ENCODE assay signal across 19 cellular contexts in genomic region chr11:105399505-105399904, GRCh38.
"Had no signal": no experiment of that assay in that cellular context is flagged by ENCODE, and none has a peak within 500 bp of the region (broad histone marks: within the 10 kb centered on the region; RNA-seq: fewer than 3 reads in every experiment).

No MANE protein-coding gene starts in this region.

- H3K27me3 Mint-ChIP-seq: activated CD4-positive, alpha-beta T cell treated with anti-CD3 and anti-CD28 coated beads, Interleukin-2, amount 10 ng/mL, durations not matched to agents 7 days and 5 days; brain; stimulated activated memory B cell treated with anti-CD40 and anti-IgM and Interleukin-4, amounts not matched to agents 10 μg/mL and 1 μg/mL and 100 μg/mL, for 72 hours had no signal

- H3K27ac ChIP-seq: coronary artery, pancreas, testis, upper lobe of left lung had no signal

- H3K27ac Mint-ChIP-seq: activated CD4-positive, alpha-beta T cell treated with anti-CD3 and anti-CD28 coated beads, Interleukin-2, amount 10 ng/mL, durations not matched to agents 7 days and 5 days; activated CD8-positive, alpha-beta T cell treated with anti-CD3 and anti-CD28 coated beads, Interleukin-2, amount 10 ng/mL, durations not matched to agents 7 days and 5 days; activated naive CD4-positive, alpha-beta T cell treated with anti-CD3 and anti-CD28 coated beads for 36 hours; natural killer cell; stimulated activated memory B cell treated with anti-CD40 and anti-IgM and Interleukin-4, amounts not matched to agents 10 μg/mL and 1 μg/mL and 100 μg/mL, for 72 hours had no signal

- H3K4me3 ChIP-seq: coronary artery, lung, pancreas, testis, upper lobe of left lung had no signal

- H3K4me1 ChIP-seq: pancreas, testis, upper lobe of left lung had no signal

- DNase-seq: activated CD4-positive, alpha-beta T cell treated with anti-CD3 and anti-CD28 coated beads, Interleukin-2, amount 10 ng/mL, durations not matched to agents 7 days and 5 days; activated CD8-positive, alpha-beta T cell treated with anti-CD3 and anti-CD28 coated beads, Interleukin-2, amount 10 ng/mL, durations not matched to agents 7 days and 5 days; activated naive CD4-positive, alpha-beta T cell treated with anti-CD3 and anti-CD28 coated beads for 36 hours; activated T-cell treated with anti-CD3 and anti-CD28 coated beads, Interleukin-2, amount 50 U/mL, for 4 hours; anterior cingulate cortex; caudate nucleus; hypothalamus; islet precursor cell; natural killer cell; pancreas; stimulated activated CD4-positive, alpha-beta T cell treated with anti-CD3 and anti-CD28 coated beads, Interleukin-4, amount 100 ng/mL, for 4 hours; T-helper 9 cell; testis; upper lobe of left lung had no signal

- H3K27me3 ChIP-seq: pancreas, testis, upper lobe of left lung had no signal

- H3K4me3 Mint-ChIP-seq: activated CD4-positive, alpha-beta T cell treated with anti-CD3 and anti-CD28 coated beads, Interleukin-2, amount 10 ng/mL, durations not matched to agents 7 days and 5 days; activated CD8-positive, alpha-beta T cell treated with anti-CD3 and anti-CD28 coated beads, Interleukin-2, amount 10 ng/mL, durations not matched to agents 7 days and 5 days; activated naive CD4-positive, alpha-beta T cell treated with anti-CD3 and anti-CD28 coated beads for 36 hours; activated T-cell treated with anti-CD3 and anti-CD28 coated beads, Interleukin-2, amount 50 U/mL, for 4 hours; brain; natural killer cell; stimulated activated memory B cell treated with anti-CD40 and anti-IgM and Interleukin-4, amounts not matched to agents 10 μg/mL and 1 μg/mL and 100 μg/mL, for 72 hours had no signal

- ATAC-seq: activated CD8-positive, alpha-beta T cell treated with anti-CD3 and anti-CD28 coated beads, Interleukin-2, amount 10 ng/mL, durations not matched to agents 7 days and 5 days; activated T-cell treated with anti-CD3 and anti-CD28 coated beads, Interleukin-2, amount 50 U/mL, for 4 hours; natural killer cell; pancreas; sciatic nerve; stimulated activated memory B cell treated with anti-CD40 and anti-IgM and Interleukin-4, amounts not matched to agents 10 μg/mL and 1 μg/mL and 100 μg/mL, for 72 hours had no signal

- H3K36me3 Mint-ChIP-seq: brain; natural killer cell; stimulated activated memory B cell treated with anti-CD40 and anti-IgM and Interleukin-4, amounts not matched to agents 10 μg/mL and 1 μg/mL and 100 μg/mL, for 72 hours had no signal

- H3K9me3 ChIP-seq: pancreas, testis, upper lobe of left lung had no signal

- H3K9me3 Mint-ChIP-seq: activated CD4-positive, alpha-beta T cell treated with anti-CD3 and anti-CD28 coated beads, Interleukin-2, amount 10 ng/mL, durations not matched to agents 7 days and 5 days; activated naive CD4-positive, alpha-beta T cell treated with anti-CD3 and anti-CD28 coated beads for 36 hours; activated T-cell treated with anti-CD3 and anti-CD28 coated beads, Interleukin-2, amount 50 U/mL, for 4 hours; stimulated activated memory B cell treated with anti-CD40 and anti-IgM and Interleukin-4, amounts not matched to agents 10 μg/mL and 1 μg/mL and 100 μg/mL, for 72 hours had no signal

- H3K36me3 ChIP-seq: pancreas, upper lobe of left lung had no signal

- H3K4me1 Mint-ChIP-seq: activated CD4-positive, alpha-beta T cell treated with anti-CD3 and anti-CD28 coated beads, Interleukin-2, amount 10 ng/mL, durations not matched to agents 7 days and 5 days; brain; natural killer cell; stimulated activated memory B cell treated with anti-CD40 and anti-IgM and Interleukin-4, amounts not matched to agents 10 μg/mL and 1 μg/mL and 100 μg/mL, for 72 hours had no signal
